Comparison of ENCODE assay signal across 22 cellular contexts in genomic region chr4:171601091-171601490, GRCh38.
DNase-seq lines count a peak whose midpoint lies in the region; ATAC-seq, FAIRE-seq and TF ChIP-seq lines count a peak whose summit lies in the region.
"Had no signal": no experiment of that assay in that cellular context is flagged by ENCODE, and none has a peak within 500 bp of the region (broad histone marks: within the 10 kb centered on the region; RNA-seq: fewer than 3 reads in every experiment).

No MANE protein-coding gene starts in this region.

- peaks cover 3% of the 10 kb centered on the region for H3K9me3 ChIP-seq in WERI-Rb-1 (ENCODE audit: severe bottlenecking)
- H3K9me3 ChIP-seq: A549 had no signal

- DNase-seq in D721Med (ENCODE audit: insufficient read length, low spot score), result no peak
- DNase-seq in WERI-Rb-1, result peak; percentile 71
- peak; percentile 69 for DNase-seq in kidney tubule cell (ENCODE audit: low spot score)
- DNase-seq in NCI-H1417 (lab: John Stamatoyannopoulos, UW), result no peak
- no peak for DNase-seq in NK-92 treated with Interleukin-12 subunit alpha and Interleukin-12 subunit beta, amount 100 ng/mL, for 24 hours (lab: John Stamatoyannopoulos, UW)
- DNase-seq: 8988T; ACHN; AML-193; C1 segment of cervical spinal cord; Calu3; CD4-positive, alpha-beta memory T cell; COR-L47; DMS153; DND-41; GM23248; H7; HCEC 1CT had no signal

- no peaks in the 10 kb centered on the region for H3K36me3 ChIP-seq in WERI-Rb-1

- TF ChIP-seq CTCF in D721Med (IDR thresholded peaks at IDR 0.05; ENCODE audit: insufficient read depth, missing control alignments) (no peak), WERI-Rb-1 (IDR thresholded peaks at IDR 0.05; ENCODE audit: low read depth, low read length) (no peak)

- peak; percentile 94 for FAIRE-seq in D721Med (lab: Jason Lieb, UNC)
- FAIRE-seq: A549, G401.6, GM12892, H1 had no signal

- H3K27ac ChIP-seq in WERI-Rb-1, result peak overlapping the region; percentile 65
- H3K27ac ChIP-seq: A549, GM23248 had no signal

- ATAC-seq in HG03378 (IDR thresholded peaks at IDR 0.05; ENCODE audit: unreplicated experiment), result no peak
- ATAC-seq: A549 had no signal

- H3K27me3 ChIP-seq in WERI-Rb-1 (ENCODE audit: insufficient read depth, low read depth, severe bottlenecking), result no peaks in the 10 kb centered on the region

- no peak overlapping the region for H3K4me3 ChIP-seq in WERI-Rb-1 (ENCODE audit: low read depth, low read length)
- H3K4me3 ChIP-seq: A549, GM23248 had no signal

Comparison
In these comparisons a context has a peak if more than half of its experiments do, and no peak if none do; other contexts are left out.
1. DNase-seq: peak in WERI-Rb-1 (single experiment) and kidney tubule cell (single experiment); none in D721Med (single experiment), NCI-H1417 (0 of 3) and NK-92 treated with Interleukin-12 subunit alpha and Interleukin-12 subunit beta, amount 100 ng/mL, for 24 hours (single experiment).